ENCODE assay signal across 8 cellular contexts in genomic region chr9:14353222-14354056, GRCh38. TPM values are rescaled to one million over a fixed set of nuclear protein-coding genes. Genes with fewer than 3 reads are reported as not detected.
A peak's percentile ranks its signal among the peaks of the same experiment; 100 is the strongest.
DNase-seq lines count a peak whose midpoint lies in the region; ATAC-seq and TF ChIP-seq lines count a peak whose summit lies in the region.

No MANE protein-coding gene starts in this region.

- DNase-seq in AG09309 (ENCODE audit: low read depth) (peak; percentile 14), NCI-H2196 treated with DMSO at 0.1 percent for 48 hours (lab: John Stamatoyannopoulos, UW; ENCODE audit: unreplicated experiment) (peak; percentile 98), cerebellar cortex (ENCODE audit: low spot score) (peak; percentile 86), left lung (peak; percentile 87 to 93)
- peak; percentile 61 to 78 for DNase-seq in activated CD4-positive, alpha-beta T cell treated with anti-CD3 and anti-CD28 coated beads for 24 hours (ENCODE audit: low read depth in 2 of 2)
- DNase-seq in stimulated activated CD4-positive, alpha-beta T cell treated with anti-CD3 and anti-CD28 coated beads, Interleukin-4, amount 100 ng/mL, for 24 hours = peak; percentile 76

- peaks cover 13 to 37% of the 10 kb centered on the region in 2 donors for H3K27me3 ChIP-seq in left lung

- peaks cover 10 to 26% of the 10 kb centered on the region in 2 donors for H3K4me1 ChIP-seq in left lung

- TF ChIP-seq CTCF in AG09309 (IDR thresholded peaks at IDR 0.05; ENCODE audit: control insufficient read depth, insufficient read depth, low read depth, low read length, missing control alignments) (peak; percentile 88), left lung (IDR thresholded peaks at IDR 0.05) (peak; percentile 76 to 87)

- no peaks in the 10 kb centered on the region for H3K36me3 ChIP-seq in left lung

- peak overlapping the region; percentile 33 to 77 for H3K27ac ChIP-seq in left lung

- H3K4me3 ChIP-seq in AG09309 (ENCODE audit: control insufficient read depth, low read depth, low read length) (no peak overlapping the region), left lung (no peak overlapping the region)

- intact Hi-C loops in left lung (cut with DNase I) = loop anchor here in 1 of 2 donors (10.0 kb wide), 1 partner anchor 929 kb away; no protein-coding TSS in a partner anchor

- no peaks in the 10 kb centered on the region for H3K9me3 ChIP-seq in left lung

- ATAC-seq in GM18873 (IDR thresholded peaks at IDR 0.05; ENCODE audit: low FRiP score, unreplicated experiment) (peak; percentile 80), HG03097 (IDR thresholded peaks at IDR 0.05; ENCODE audit: low FRiP score, unreplicated experiment) (peak; percentile 83), left lung (peak; percentile 89)

RNA-seq across cellular contexts. Expression of gene NFIB, which starts 39.5 kb away (rescaled TPM):
- 10 to 100 TPM; 88.8 to 97.9 TPM for total RNA-seq in left lung

Comparison
In these comparisons a context has a peak if more than half of its experiments do, and no peak if none do; other contexts are left out.
1. DNase-seq: peak in every context shown above with its lines; median percentile 98 in NCI-H2196 treated with DMSO at 0.1 percent for 48 hours; 90 in left lung; 86 in cerebellar cortex; 76 in stimulated activated CD4-positive, alpha-beta T cell treated with anti-CD3 and anti-CD28 coated beads, Interleukin-4, amount 100 ng/mL, for 24 hours; 70 in activated CD4-positive, alpha-beta T cell treated with anti-CD3 and anti-CD28 coated beads for 24 hours; 14 in AG09309.